ENCODE assay signal across 23 cellular contexts in the genomic region with DNA sequence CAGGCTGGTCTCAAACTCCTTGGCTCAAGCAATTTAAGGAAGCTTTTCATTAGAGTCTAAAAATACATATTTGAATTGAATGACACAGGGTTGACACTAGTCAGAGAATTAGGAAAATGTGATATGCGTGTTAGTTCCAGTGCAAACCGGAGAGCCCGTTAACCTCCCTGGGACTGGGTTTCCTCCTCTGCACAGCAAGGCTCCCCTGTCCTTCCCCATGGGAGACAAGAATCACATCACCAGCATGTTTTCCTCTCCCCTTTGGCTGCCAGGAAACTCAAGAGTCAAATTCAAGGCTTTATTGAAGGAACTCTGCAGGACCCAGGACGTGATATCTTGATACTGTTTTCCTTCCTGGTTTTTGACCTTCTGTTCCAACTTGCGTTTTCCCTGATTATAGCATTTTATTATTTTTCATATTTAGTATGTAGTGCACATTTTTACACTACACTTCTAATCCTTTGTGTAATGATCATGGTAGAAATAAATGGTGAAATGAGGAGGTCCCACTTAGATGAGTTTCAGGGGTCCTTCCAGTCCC. TPM values are rescaled to one million over a fixed set of nuclear protein-coding genes. Genes with fewer than 3 reads are reported as not detected.
"Had no signal": no experiment of that assay in that cellular context is flagged by ENCODE, and none has a peak within 500 bp of the region (broad histone marks: within the 10 kb centered on the region; RNA-seq: fewer than 3 reads in every experiment).

No MANE protein-coding gene starts in this region.

- H3K9me3 ChIP-seq: esophagus muscularis mucosa, heart left ventricle, mucosa of descending colon, suprapubic skin, tibial artery had no signal

- ATAC-seq: activated T-cell treated with anti-CD3 and anti-CD28 coated beads, Interleukin-2, amount 50 U/mL, for 4 hours; mucosa of descending colon had no signal

- H3K4me3 Mint-ChIP-seq: activated CD4-positive, alpha-beta memory T cell treated with anti-CD3 and anti-CD28 coated beads, Interleukin-2, amount 10 ng/mL, durations not matched to agents 7 days and 5 days; activated CD4-positive, alpha-beta T cell treated with anti-CD3 and anti-CD28 coated beads, Interleukin-2, amount 10 ng/mL, durations not matched to agents 24 days and 14 days; activated T-cell treated with anti-CD3 and anti-CD28 coated beads, Interleukin-2, amount 50 U/mL, for 4 hours; endodermal cell; immature natural killer cell; nephron had no signal

- H3K4me2 ChIP-seq: smooth muscle cell had no signal

- H3K27ac ChIP-seq: suprapubic skin had no signal

- H3K27me3 ChIP-seq: esophagus muscularis mucosa, foreskin keratinocyte, heart left ventricle, suprapubic skin, tibial artery had no signal

- DNase-seq: activated CD4-positive, alpha-beta memory T cell treated with anti-CD3 and anti-CD28 coated beads, Interleukin-2, amount 10 ng/mL, durations not matched to agents 7 days and 5 days; activated CD4-positive, alpha-beta T cell treated with anti-CD3 and anti-CD28 coated beads, Interleukin-2, amount 10 ng/mL, durations not matched to agents 24 days and 14 days; activated CD4-positive, CD25-positive, alpha-beta regulatory T cell treated with anti-CD3 and anti-CD28 coated beads, Interleukin-2, amount 50 U/mL, for 72 hours; activated naive CD4-positive, alpha-beta T cell; activated T-cell treated with anti-CD3 and anti-CD28 coated beads, Interleukin-2, amount 50 U/mL, for 4 hours; cortex of kidney; endodermal cell; foreskin keratinocyte; heart left ventricle; hypothalamus; immature natural killer cell; mucosa of descending colon; stimulated activated CD4-positive, alpha-beta T cell treated with anti-CD3 and anti-CD28 coated beads, Interleukin-2, amount 100 ng/mL, for 24 hours; stimulated activated naive CD4-positive, alpha-beta T cell; T-helper 2 cell; tibial artery had no signal

- H3K27ac Mint-ChIP-seq: activated CD4-positive, alpha-beta memory T cell treated with anti-CD3 and anti-CD28 coated beads, Interleukin-2, amount 10 ng/mL, durations not matched to agents 7 days and 5 days; activated CD4-positive, alpha-beta T cell treated with anti-CD3 and anti-CD28 coated beads, Interleukin-2, amount 10 ng/mL, durations not matched to agents 24 days and 14 days; endodermal cell; immature natural killer cell; nephron had no signal

- H3K36me3 Mint-ChIP-seq: activated naive CD4-positive, alpha-beta T cell treated with anti-CD3 and anti-CD28 coated beads, Interleukin-2, amount 50 U/mL, for 72 hours had no signal

- H3K9me3 Mint-ChIP-seq: activated CD4-positive, alpha-beta memory T cell treated with anti-CD3 and anti-CD28 coated beads, Interleukin-2, amount 10 ng/mL, durations not matched to agents 7 days and 5 days; activated CD4-positive, alpha-beta T cell treated with anti-CD3 and anti-CD28 coated beads, Interleukin-2, amount 10 ng/mL, durations not matched to agents 24 days and 14 days; activated naive CD4-positive, alpha-beta T cell treated with anti-CD3 and anti-CD28 coated beads, Interleukin-2, amount 50 U/mL, for 72 hours; activated T-cell treated with anti-CD3 and anti-CD28 coated beads, Interleukin-2, amount 50 U/mL, for 4 hours; endodermal cell; immature natural killer cell; nephron had no signal

- H3K36me3 ChIP-seq: esophagus muscularis mucosa, heart left ventricle, suprapubic skin, tibial artery had no signal

- H3K4me3 ChIP-seq: esophagus muscularis mucosa, heart left ventricle, lung, mucosa of descending colon, smooth muscle cell, suprapubic skin, tibial artery had no signal

RNA-seq across cellular contexts. Expression of a gene that starts 24.9 kb away (rescaled TPM):
- total RNA-seq: myocyte had no signal

RNA-seq across cellular contexts. Expression of a gene that starts 59.8 kb away (rescaled TPM):
- total RNA-seq: activated T-cell treated with anti-CD3 and anti-CD28 coated beads, Interleukin-2, amount 50 U/mL, for 4 hours had no signal
